ENCODE assay signal across 7 cellular contexts in genomic region chr7:107109955-107110354, GRCh38.
"Had no signal": no experiment of that assay in that cellular context is flagged by ENCODE, and none has a peak within 500 bp of the region (broad histone marks: within the 10 kb centered on the region; RNA-seq: fewer than 3 reads in every experiment).

No MANE protein-coding gene starts in this region.

- H3K4me3 ChIP-seq: GM23338, HAP-1 had no signal

- H3K27ac ChIP-seq: HL-60 had no signal

- DNase-seq: H7, HFFc6, KG1 had no signal

- FAIRE-seq: HepG2 had no signal

- H3K4me1 ChIP-seq: HAP-1 had no signal

- H3K36me3 ChIP-seq: HAP-1 had no signal

- H3K9me3 ChIP-seq: HAP-1 had no signal
